ENCODE assay signal across 9 cellular contexts in genomic region chr14:63438065-63438757, GRCh38.
DNase-seq lines count a peak whose midpoint lies in the region; ATAC-seq and TF ChIP-seq lines count a peak whose summit lies in the region.
"Had no signal": no experiment of that assay in that cellular context is flagged by ENCODE, and none has a peak within 500 bp of the region (broad histone marks: within the 10 kb centered on the region; RNA-seq: fewer than 3 reads in every experiment).

No MANE protein-coding gene starts in this region.

- H3K36me3 ChIP-seq in Loucy (ENCODE audit: insufficient read depth, low read length) (0 out of 2 replicates have a peak, but pooled peaks cover 2% of the 10 kb centered on the region), trophoblast cell (ENCODE audit: control insufficient read depth in 1 of 2, insufficient read depth in 2 of 2, low read length in 2 of 2) (no peaks in the 10 kb centered on the region), neural progenitor cell (no peaks in the 10 kb centered on the region)

- no peak overlapping the region for H2AFZ ChIP-seq in Loucy (ENCODE audit: low read length)
- H2AFZ ChIP-seq in trophoblast cell (ENCODE audit: insufficient read depth, low read length, poor library complexity): no peak overlapping the region
- no peak overlapping the region for H2AFZ ChIP-seq in neural progenitor cell (replicated peaks)

- H3F3A ChIP-seq in Loucy (ENCODE audit: low read depth) (no peaks in the 10 kb centered on the region), neural progenitor cell (ENCODE audit: low read depth) (peaks cover 7% of the 10 kb centered on the region)

- POLR2A ChIA-PET in activated CD8-positive, alpha-beta T cell treated with anti-CD3 and anti-CD28 coated beads, Interleukin-2, amount 10 ng/mL, durations not matched to agents 7 days and 5 days (lab: Charles Lee): interaction anchor here (0.8 kb wide), 1 partner anchor 204 kb away, joined by 3 read pairs; the partner anchor contains the start of gene WDR89

- H3K9me3 Mint-ChIP-seq in activated CD8-positive, alpha-beta T cell treated with anti-CD3 and anti-CD28 coated beads, Interleukin-2, amount 10 ng/mL, durations not matched to agents 7 days and 5 days (ENCODE audit: insufficient read depth): no peaks in the 10 kb centered on the region
- H3K9me3 Mint-ChIP-seq in neural progenitor cell: no peaks in the 10 kb centered on the region
- H3K9me3 Mint-ChIP-seq: naive B cell had no signal

- peaks cover 7% of the 10 kb centered on the region for H4K20me1 ChIP-seq in Loucy (ENCODE audit: insufficient read depth, low read length, poor library complexity, severe bottlenecking)
- H4K20me1 ChIP-seq in neural progenitor cell (ENCODE audit: low read depth): peaks cover 62% of the 10 kb centered on the region

- H3K4me3 ChIP-seq in Loucy (ENCODE audit: low read length, poor library complexity, severe bottlenecking) (peak overlapping the region; percentile 55), foreskin fibroblast (ENCODE audit: low read depth in 1 of 2, low read length in 2 of 2) (peak overlapping the region; percentile 13 to 30), trophoblast cell (ENCODE audit: low read depth, low read length) (no peak overlapping the region), neural progenitor cell (no peak overlapping the region)

- CTCF ChIA-PET in activated CD8-positive, alpha-beta T cell treated with anti-CD3 and anti-CD28 coated beads, Interleukin-2, amount 10 ng/mL, durations not matched to agents 7 days and 5 days (lab: Charles Lee): interaction anchor here (0.6 to 2.3 kb wide), 13 partner anchors 8 to 329 kb away, joined by 3 to 10 read pairs (median 3); no protein-coding TSS in a partner anchor

- no peak overlapping the region for H2BK5ac ChIP-seq in trophoblast cell (ENCODE audit: low read depth, low read length, poor library complexity)

- peak overlapping the region; percentile 69 for H3K27ac Mint-ChIP-seq in activated CD8-positive, alpha-beta T cell treated with anti-CD3 and anti-CD28 coated beads, Interleukin-2, amount 10 ng/mL, durations not matched to agents 7 days and 5 days
- no peak overlapping the region for H3K27ac Mint-ChIP-seq in neural progenitor cell

- H3K36me3 Mint-ChIP-seq in activated CD8-positive, alpha-beta T cell treated with anti-CD3 and anti-CD28 coated beads, Interleukin-2, amount 10 ng/mL, durations not matched to agents 7 days and 5 days (ENCODE audit: low read depth): peaks cover 8% of the 10 kb centered on the region
- H3K36me3 Mint-ChIP-seq in neural progenitor cell: peaks cover 11% of the 10 kb centered on the region

- peak; percentile 77 for ATAC-seq in activated CD8-positive, alpha-beta T cell treated with anti-CD3 and anti-CD28 coated beads, Interleukin-2, amount 10 ng/mL, durations not matched to agents 7 days and 5 days

- H3K14ac ChIP-seq in trophoblast cell (ENCODE audit: low read length): no peak overlapping the region

- peak overlapping the region; percentile 62 for H3K4me3 Mint-ChIP-seq in activated CD8-positive, alpha-beta T cell treated with anti-CD3 and anti-CD28 coated beads, Interleukin-2, amount 10 ng/mL, durations not matched to agents 7 days and 5 days
- H3K4me3 Mint-ChIP-seq in neural progenitor cell: no peak overlapping the region
- H3K4me3 Mint-ChIP-seq: naive B cell had no signal

- H3K4me1 ChIP-seq in Loucy (ENCODE audit: insufficient read depth, low read length, poor library complexity, severe bottlenecking) (peaks cover 37% of the 10 kb centered on the region), trophoblast cell (ENCODE audit: control insufficient read depth in 1 of 2, insufficient read depth in 2 of 2, low read length in 2 of 2) (peaks cover 10 to 19% of the 10 kb centered on the region in 2 experiments), neural progenitor cell (peaks cover 12% of the 10 kb centered on the region)

- peaks cover 4% of the 10 kb centered on the region for H3K79me1 ChIP-seq in trophoblast cell (ENCODE audit: low read length)

- no peak overlapping the region for H4K91ac ChIP-seq in trophoblast cell (ENCODE audit: low read depth, low read length)

- H4K12ac ChIP-seq in trophoblast cell (ENCODE audit: low read depth, low read length): no peak overlapping the region

- no peak overlapping the region for H3K18ac ChIP-seq in trophoblast cell (ENCODE audit: low read length)

- H4K8ac ChIP-seq in trophoblast cell (ENCODE audit: low read depth, low read length): no peak overlapping the region

- H3K79me2 ChIP-seq in Loucy (ENCODE audit: insufficient read depth, low read length) (peaks cover 82% of the 10 kb centered on the region), trophoblast cell (ENCODE audit: control insufficient read depth, insufficient read depth, low read length, poor library complexity) (peaks cover 4% of the 10 kb centered on the region), neural progenitor cell (ENCODE audit: low read depth) (peaks cover 93% of the 10 kb centered on the region)

- TF ChIP-seq CTCF in Loucy (conservative IDR thresholded peaks at IDR 0.05; ENCODE audit: low read length) (peak; percentile 61), foreskin fibroblast (IDR thresholded peaks at IDR 0.05; ENCODE audit: low read depth, low read length) (no peak), neural progenitor cell (IDR thresholded peaks at IDR 0.05) (no peak)

- H3K27ac ChIP-seq in trophoblast cell (ENCODE audit: low read depth, low read length) (peak overlapping the region; percentile 35), neural progenitor cell (no peak overlapping the region)

- no peak overlapping the region for H2AK5ac ChIP-seq in trophoblast cell (ENCODE audit: low read length)

- H3K23ac ChIP-seq in trophoblast cell (ENCODE audit: low read length): no peak overlapping the region

- peaks cover 53% of the 10 kb centered on the region for H3K4me1 Mint-ChIP-seq in activated CD8-positive, alpha-beta T cell treated with anti-CD3 and anti-CD28 coated beads, Interleukin-2, amount 10 ng/mL, durations not matched to agents 7 days and 5 days (ENCODE audit: low read depth)
- peaks cover 2% of the 10 kb centered on the region for H3K4me1 Mint-ChIP-seq in neural progenitor cell

- peak overlapping the region; percentile 18 for H3K9ac ChIP-seq in Loucy (ENCODE audit: low read depth, low read length, poor library complexity, severe bottlenecking)
- H3K9ac ChIP-seq in trophoblast cell (ENCODE audit: low read length): no peak overlapping the region
- H3K9ac ChIP-seq in neural progenitor cell: no peak overlapping the region

- H3K4me2 ChIP-seq in Loucy (ENCODE audit: low read depth, low read length, poor library complexity, severe bottlenecking) (peak overlapping the region; percentile 61), trophoblast cell (ENCODE audit: low read length) (peak overlapping the region; percentile 58), neural progenitor cell (no peak overlapping the region)

- H3K9me3 ChIP-seq in Loucy (ENCODE audit: insufficient read depth, low read depth, low read length) (no peaks in the 10 kb centered on the region), trophoblast cell (ENCODE audit: insufficient read depth, low read depth, low read length) (no peaks in the 10 kb centered on the region), neural progenitor cell (ENCODE audit: low read depth) (no peaks in the 10 kb centered on the region)

- no peak overlapping the region for H3K4ac ChIP-seq in trophoblast cell (ENCODE audit: low read depth, low read length)

- H2BK12ac ChIP-seq in trophoblast cell (ENCODE audit: low read length): no peak overlapping the region

- H2BK120ac ChIP-seq in trophoblast cell (ENCODE audit: insufficient read depth, low read length, poor library complexity): no peak overlapping the region

- no CpG with 5 or more reads among the region's 1 CpG for WGBS in trophoblast cell (ENCODE audit: extremely low coverage, insufficient coverage, insufficient read length)

- DNase-seq in stimulated activated CD4-positive, alpha-beta T cell treated with anti-CD3 and anti-CD28 coated beads, Interleukin-1b, Interleukin-23, amount 100 ng/mL, for 4 hours (ENCODE audit: low read depth in 2 of 2): peak; percentile 2 to 8
- DNase-seq in stimulated activated CD4-positive, alpha-beta T cell treated with anti-CD3 and anti-CD28 coated beads, Interleukin-2, amount 100 ng/mL, for 48 hours: no peak
- DNase-seq in activated CD8-positive, alpha-beta T cell treated with anti-CD3 and anti-CD28 coated beads, Interleukin-2, amount 10 ng/mL, durations not matched to agents 7 days and 5 days: peak; percentile 61
- DNase-seq in foreskin fibroblast: peak; percentile 89 to 94
- peak; percentile 92 to 94 for DNase-seq in trophoblast cell
- DNase-seq in DMS53 (lab: John Stamatoyannopoulos, UW): no peak
- DNase-seq in neural progenitor cell (ENCODE audit: low spot score): no peak
- DNase-seq: naive B cell had no signal

- H3K27me3 Mint-ChIP-seq in activated CD8-positive, alpha-beta T cell treated with anti-CD3 and anti-CD28 coated beads, Interleukin-2, amount 10 ng/mL, durations not matched to agents 7 days and 5 days (ENCODE audit: low read depth): no peaks in the 10 kb centered on the region
- H3K27me3 Mint-ChIP-seq in neural progenitor cell (ENCODE audit: insufficient read depth, low read depth): no peaks in the 10 kb centered on the region
- H3K27me3 Mint-ChIP-seq: naive B cell had no signal

- H3K9me2 ChIP-seq in Loucy (replicated peaks; ENCODE audit: low read depth, low read length): no peaks in the 10 kb centered on the region

- H3K27me3 ChIP-seq in Loucy (ENCODE audit: insufficient read depth, low read length, poor library complexity, severe bottlenecking): no peaks in the 10 kb centered on the region
- no peaks in the 10 kb centered on the region for H3K27me3 ChIP-seq in trophoblast cell (ENCODE audit: insufficient read depth, low read length)
- no peaks in the 10 kb centered on the region for H3K27me3 ChIP-seq in neural progenitor cell

Comparison
In these comparisons a context has a peak if more than half of its experiments do, and no peak if none do; other contexts are left out.
1. DNase-seq: peak in stimulated activated CD4-positive, alpha-beta T cell treated with anti-CD3 and anti-CD28 coated beads, Interleukin-1b, Interleukin-23, amount 100 ng/mL, for 4 hours (2 of 2), activated CD8-positive, alpha-beta T cell treated with anti-CD3 and anti-CD28 coated beads, Interleukin-2, amount 10 ng/mL, durations not matched to agents 7 days and 5 days (single experiment), foreskin fibroblast (2 of 2) and trophoblast cell (2 of 2); none in stimulated activated CD4-positive, alpha-beta T cell treated with anti-CD3 and anti-CD28 coated beads, Interleukin-2, amount 100 ng/mL, for 48 hours (0 of 2), DMS53 (single experiment) and neural progenitor cell (single experiment).
2. H3K4me3 ChIP-seq: peak in Loucy (single experiment) and foreskin fibroblast (2 of 2); none in trophoblast cell (single experiment) and neural progenitor cell (single experiment).